1 cellular context compared by ENCODE assay signal in genomic region chr16:17271687-17272086, GRCh38.
TF ChIP-seq lines count a peak whose summit lies in the region.

No MANE protein-coding gene starts in this region.

TF ChIP-seq in WTC11, 78 proteins besides CTCF, POLR2A, EP300 and RAD21 (continued from another document):
- TF ChIP-seq ZNF219 (CRISPR knock-in tag; IDR thresholded peaks at IDR 0.05; ENCODE audit: borderline replicate concordance) (no peak), PRDM15 (CRISPR knock-in tag; IDR thresholded peaks at IDR 0.05) (no peak)
